31 cellular contexts compared by ENCODE assay signal in the genomic region with DNA sequence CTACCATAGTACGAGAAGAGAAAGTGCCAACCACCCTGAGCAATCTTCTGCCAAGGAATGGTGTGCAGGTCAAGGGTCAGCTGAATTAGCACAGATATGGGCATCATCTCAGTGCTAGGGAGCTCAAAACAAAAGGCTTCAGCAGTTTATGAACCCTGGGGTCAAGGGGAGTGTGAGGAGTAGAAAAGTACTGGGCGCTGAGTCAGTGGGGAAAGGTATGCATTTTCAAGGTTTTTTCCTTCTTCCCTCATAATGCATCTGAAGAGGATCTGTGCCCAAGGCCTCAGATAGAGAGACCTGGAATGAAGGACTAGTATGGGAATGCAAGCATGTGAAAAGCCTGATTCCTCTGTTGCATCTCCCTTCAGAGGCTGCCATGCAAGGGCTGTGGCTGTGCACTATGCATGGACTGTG.
"Had no signal": no experiment of that assay in that cellular context is flagged by ENCODE, and none has a peak within 500 bp of the region (broad histone marks: within the 10 kb centered on the region; RNA-seq: fewer than 3 reads in every experiment).

No MANE protein-coding gene starts in this region.

- DNase-seq: activated CD4-positive, alpha-beta T cell treated with anti-CD3 and anti-CD28 coated beads, Interleukin-2, amount 10 ng/mL, durations not matched to agents 24 days and 14 days; activated CD4-positive, alpha-beta T cell treated with anti-CD3 and anti-CD28 coated beads, Interleukin-2, amount 50 U/mL, for 4 hours; activated CD8-positive, alpha-beta T cell treated with anti-CD3 and anti-CD28 coated beads, Interleukin-2, amount 10 ng/mL, durations not matched to agents 7 days and 5 days; activated gamma-delta T cell treated with Interleukin-2 at 50 U/mL for 16 hours; activated naive CD4-positive, alpha-beta T cell treated with anti-CD3 and anti-CD28 coated beads, Interleukin-2, amount 10 ng/mL, durations not matched to agents 7 days and 5 days; activated naive CD8-positive, alpha-beta T cell treated with anti-CD3 and anti-CD28 coated beads, Interleukin-2, amount 50 U/mL, for 24 hours; activated T-cell treated with anti-CD3 and anti-CD28 coated beads, Interleukin-2, amount 50 U/mL, for 24 hours; amygdala; Karpas-422; KBM-7; MG63; NCI-H1048; NCI-H1105 treated with DMSO at 0.1 percent for 48 hours; NCI-H1436; NCI-H1694 treated with DMSO at 0.1 percent for 48 hours; NCI-H2029; NCI-H510A; NCI-H526; NCI-H748 treated with DMSO at 0.1 percent for 48 hours; NK-92 treated with Interleukin-12 subunit alpha and Interleukin-12 subunit beta, amount 100 ng/mL, for 24 hours; OCI-M1; Peyer's patch; RPMI8226; SHP77 treated with DMSO at 0.1 percent for 48 hours; SK-N-SH had no signal

- H3K4me1 ChIP-seq: ascending aorta, Peyer's patch, SJSA1 had no signal

- H3K27ac Mint-ChIP-seq: activated CD4-positive, alpha-beta T cell treated with anti-CD3 and anti-CD28 coated beads, Interleukin-2, amount 10 ng/mL, durations not matched to agents 24 days and 14 days; activated CD8-positive, alpha-beta T cell treated with anti-CD3 and anti-CD28 coated beads, Interleukin-2, amount 10 ng/mL, durations not matched to agents 7 days and 5 days; activated naive CD4-positive, alpha-beta T cell treated with anti-CD3 and anti-CD28 coated beads, Interleukin-2, amount 10 ng/mL, durations not matched to agents 7 days and 5 days; activated naive CD8-positive, alpha-beta T cell; activated naive CD8-positive, alpha-beta T cell treated with anti-CD3 and anti-CD28 coated beads, Interleukin-2, amount 50 U/mL, for 24 hours; activated T-cell treated with anti-CD3 and anti-CD28 coated beads, Interleukin-2, amount 50 U/mL, for 24 hours; activated T-helper 2 cell treated with anti-CD3 and anti-CD28 coated beads, Interferon-gamma antibody, Interleukin-2, Interleukin-4, amounts not matched to agents 10 μg/mL and 5 μg/mL and 100 μg/mL, durations not matched to agents 14 hours and 24 hours and 36 hours; T-helper 1 cell treated with Interleukin-12 subunit alpha and Interleukin-12 subunit beta and Interleukin-4 antibody, amounts not matched to agents 30 μg/mL and 1 μg/mL, for 36 hours; T-helper 2 cell treated with Interferon-gamma antibody and Interleukin-4, amounts not matched to agents 5 μg/mL and 100 μg/mL, for 36 hours had no signal

- H3K27ac ChIP-seq: ascending aorta, Peyer's patch, SJSA1 had no signal

- H3K27me3 ChIP-seq: ascending aorta, MG63, Peyer's patch, SJSA1 had no signal

- H3K36me3 ChIP-seq: ascending aorta, MG63, Peyer's patch, SJSA1 had no signal

- H3K9me3 ChIP-seq: ascending aorta, MG63, Peyer's patch, SJSA1, SK-N-SH had no signal

- H3K9me3 Mint-ChIP-seq: activated CD4-positive, alpha-beta T cell treated with anti-CD3 and anti-CD28 coated beads, Interleukin-2, amount 10 ng/mL, durations not matched to agents 24 days and 14 days; activated naive CD4-positive, alpha-beta T cell treated with anti-CD3 and anti-CD28 coated beads, Interleukin-2, amount 10 ng/mL, durations not matched to agents 7 days and 5 days; activated naive CD8-positive, alpha-beta T cell treated with anti-CD3 and anti-CD28 coated beads, Interleukin-2, amount 50 U/mL, for 24 hours; activated T-cell treated with anti-CD3 and anti-CD28 coated beads, Interleukin-2, amount 50 U/mL, for 24 hours; activated T-helper 2 cell treated with anti-CD3 and anti-CD28 coated beads, Interferon-gamma antibody, Interleukin-2, Interleukin-4, amounts not matched to agents 10 μg/mL and 5 μg/mL and 100 μg/mL, durations not matched to agents 14 hours and 24 hours and 36 hours; T-helper 1 cell treated with Interleukin-12 subunit alpha and Interleukin-12 subunit beta and Interleukin-4 antibody, amounts not matched to agents 30 μg/mL and 1 μg/mL, for 36 hours; T-helper 2 cell treated with Interferon-gamma antibody and Interleukin-4, amounts not matched to agents 5 μg/mL and 100 μg/mL, for 36 hours had no signal

- ATAC-seq: activated CD8-positive, alpha-beta T cell treated with anti-CD3 and anti-CD28 coated beads, Interleukin-2, amount 10 ng/mL, durations not matched to agents 7 days and 5 days; activated naive CD8-positive, alpha-beta T cell treated with anti-CD3 and anti-CD28 coated beads, Interleukin-2, amount 50 U/mL, for 24 hours had no signal

- H3K4me1 Mint-ChIP-seq: activated CD4-positive, alpha-beta T cell treated with anti-CD3 and anti-CD28 coated beads, Interleukin-2, amount 10 ng/mL, durations not matched to agents 24 days and 14 days; activated naive CD4-positive, alpha-beta T cell treated with anti-CD3 and anti-CD28 coated beads, Interleukin-2, amount 10 ng/mL, durations not matched to agents 7 days and 5 days; activated naive CD8-positive, alpha-beta T cell treated with anti-CD3 and anti-CD28 coated beads, Interleukin-2, amount 50 U/mL, for 24 hours had no signal

- H3K4me3 ChIP-seq: ascending aorta, MG63, Peyer's patch, SJSA1 had no signal

- H3K36me3 Mint-ChIP-seq: activated naive CD4-positive, alpha-beta T cell treated with anti-CD3 and anti-CD28 coated beads, Interleukin-2, amount 10 ng/mL, durations not matched to agents 7 days and 5 days; activated naive CD8-positive, alpha-beta T cell had no signal

- H3K4me3 Mint-ChIP-seq: activated CD4-positive, alpha-beta T cell treated with anti-CD3 and anti-CD28 coated beads, Interleukin-2, amount 10 ng/mL, durations not matched to agents 24 days and 14 days; activated CD8-positive, alpha-beta T cell treated with anti-CD3 and anti-CD28 coated beads, Interleukin-2, amount 10 ng/mL, durations not matched to agents 7 days and 5 days; activated naive CD4-positive, alpha-beta T cell treated with anti-CD3 and anti-CD28 coated beads, Interleukin-2, amount 10 ng/mL, durations not matched to agents 7 days and 5 days; activated naive CD8-positive, alpha-beta T cell; activated naive CD8-positive, alpha-beta T cell treated with anti-CD3 and anti-CD28 coated beads, Interleukin-2, amount 50 U/mL, for 24 hours; activated T-cell treated with anti-CD3 and anti-CD28 coated beads, Interleukin-2, amount 50 U/mL, for 24 hours; T-helper 1 cell treated with Interleukin-12 subunit alpha and Interleukin-12 subunit beta and Interleukin-4 antibody, amounts not matched to agents 30 μg/mL and 1 μg/mL, for 36 hours; T-helper 2 cell treated with Interferon-gamma antibody and Interleukin-4, amounts not matched to agents 5 μg/mL and 100 μg/mL, for 36 hours had no signal
